Comparison of ENCODE assay signal across 21 cellular contexts in genomic region chr4:99640676-99641075, GRCh38. TPM values are rescaled to one million over a fixed set of nuclear protein-coding genes. Genes with fewer than 3 reads are reported as not detected.
DNase-seq lines count a peak whose midpoint lies in the region; ATAC-seq and TF ChIP-seq lines count a peak whose summit lies in the region.
"Had no signal": no experiment of that assay in that cellular context is flagged by ENCODE, and none has a peak within 500 bp of the region (broad histone marks: within the 10 kb centered on the region; RNA-seq: fewer than 3 reads in every experiment).

No MANE protein-coding gene starts in this region.

- peak; percentile 65 for DNase-seq in COLO829 (ENCODE audit: low spot score)
- peak; percentile 18 for DNase-seq in DMS53 treated with DMSO at 0.1 percent for 48 hours (lab: John Stamatoyannopoulos, UW; ENCODE audit: unreplicated experiment)
- peak; percentile 20 for DNase-seq in dermis blood vessel endothelial cell
- DNase-seq in neural progenitor cell (ENCODE audit: low spot score) = peak; percentile 50
- DNase-seq in activated T-cell treated with anti-CD3 and anti-CD28 coated beads, Interleukin-2, amount 50 U/mL, for 24 hours = no peak
- no peak for DNase-seq in activated CD4-positive, CD25-positive, alpha-beta regulatory T cell (lab: John Stamatoyannopoulos, UW)
- DNase-seq: CD8-positive, alpha-beta memory T cell; EL; GOT3; NCI-H1092 treated with DMSO at 0.1 percent for 48 hours; NCI-H146; NCI-H2029 treated with DMSO at 0.1 percent for 48 hours; NCI-H82; OCI-M1; SHP77; SK-N-SH had no signal

- H3K27me3 Mint-ChIP-seq in neural progenitor cell (ENCODE audit: insufficient read depth, low read depth) = peaks cover 3% of the 10 kb centered on the region
- H3K27me3 Mint-ChIP-seq in activated T-cell treated with anti-CD3 and anti-CD28 coated beads, Interleukin-2, amount 50 U/mL, for 24 hours = peaks cover 17% of the 10 kb centered on the region

- no peak for ATAC-seq in esophagus mucosa
- ATAC-seq: A549, GM12878, HCT116 had no signal

- no peak for TF ChIP-seq CTCF in neural progenitor cell (IDR thresholded peaks at IDR 0.05)

- no peak overlapping the region for H2AFZ ChIP-seq in neural progenitor cell (replicated peaks)

- no peak overlapping the region for H3K4me3 Mint-ChIP-seq in neural progenitor cell
- H3K4me3 Mint-ChIP-seq in activated T-cell treated with anti-CD3 and anti-CD28 coated beads, Interleukin-2, amount 50 U/mL, for 24 hours = no peak overlapping the region
- H3K4me3 Mint-ChIP-seq: CD8-positive, alpha-beta memory T cell had no signal

- H3K79me2 ChIP-seq in neural progenitor cell (ENCODE audit: low read depth) = no peaks in the 10 kb centered on the region

- peaks cover 32% of the 10 kb centered on the region for H3K4me1 Mint-ChIP-seq in neural progenitor cell
- no peaks in the 10 kb centered on the region for H3K4me1 Mint-ChIP-seq in activated T-cell treated with anti-CD3 and anti-CD28 coated beads, Interleukin-2, amount 50 U/mL, for 24 hours (ENCODE audit: low read depth)
- H3K4me1 Mint-ChIP-seq: CD8-positive, alpha-beta memory T cell had no signal

- no peaks in the 10 kb centered on the region for H3K9me3 ChIP-seq in neural progenitor cell (ENCODE audit: low read depth)
- H3K9me3 ChIP-seq: A549, BLaER1, SK-N-SH had no signal

- H3K36me3 ChIP-seq in neural progenitor cell = no peaks in the 10 kb centered on the region
- H3K36me3 ChIP-seq: BLaER1 had no signal

- peaks cover 30% of the 10 kb centered on the region for H3K4me1 ChIP-seq in neural progenitor cell
- H3K4me1 ChIP-seq: A549, BLaER1 had no signal

- no peaks in the 10 kb centered on the region for H3K27me3 ChIP-seq in neural progenitor cell
- H3K27me3 ChIP-seq: BLaER1 had no signal

- no peak overlapping the region for H3K4me2 ChIP-seq in neural progenitor cell
- H3K4me2 ChIP-seq: A549, BLaER1, SK-N-SH had no signal

- no peaks in the 10 kb centered on the region for H3K36me3 Mint-ChIP-seq in neural progenitor cell
- H3K36me3 Mint-ChIP-seq in activated T-cell treated with anti-CD3 and anti-CD28 coated beads, Interleukin-2, amount 50 U/mL, for 24 hours (ENCODE audit: low read depth) = no peaks in the 10 kb centered on the region
- H3K36me3 Mint-ChIP-seq: CD8-positive, alpha-beta memory T cell had no signal

- H3K9ac ChIP-seq in neural progenitor cell = no peak overlapping the region
- H3K9ac ChIP-seq: BLaER1, SK-N-SH had no signal

- H3K27ac ChIP-seq in neural progenitor cell = no peak overlapping the region
- H3K27ac ChIP-seq: A549, BLaER1 had no signal

- H3K9me3 Mint-ChIP-seq in neural progenitor cell = no peaks in the 10 kb centered on the region
- H3K9me3 Mint-ChIP-seq in activated T-cell treated with anti-CD3 and anti-CD28 coated beads, Interleukin-2, amount 50 U/mL, for 24 hours = no peaks in the 10 kb centered on the region
- H3K9me3 Mint-ChIP-seq: CD8-positive, alpha-beta memory T cell had no signal

- H3K4me3 ChIP-seq in neural progenitor cell = no peak overlapping the region
- H3K4me3 ChIP-seq: A549, BLaER1, GM12878 had no signal

- H3K27ac Mint-ChIP-seq in neural progenitor cell = no peak overlapping the region
- no peak overlapping the region for H3K27ac Mint-ChIP-seq in activated T-cell treated with anti-CD3 and anti-CD28 coated beads, Interleukin-2, amount 50 U/mL, for 24 hours
- H3K27ac Mint-ChIP-seq: CD8-positive, alpha-beta memory T cell had no signal

- H4K20me1 ChIP-seq in neural progenitor cell (ENCODE audit: low read depth) = no peaks in the 10 kb centered on the region
- H4K20me1 ChIP-seq: BLaER1 had no signal

- peaks cover 5% of the 10 kb centered on the region for H3F3A ChIP-seq in neural progenitor cell (ENCODE audit: low read depth)

RNA-seq across cellular contexts. Expression of gene C4orf54, which starts 17.0 kb away (rescaled TPM):
- total RNA-seq in dermis blood vessel endothelial cell (under 0.01 and 0.05 TPM in 2 replicates), neural progenitor cell (ENCODE audit: low replicate concordance) (not detected in 2 replicates), esophagus mucosa (not detected)
- total RNA-seq: CD8-positive, alpha-beta memory T cell; GM12878 had no signal

Comparison
In these comparisons a context has a peak if more than half of its experiments do, and no peak if none do; other contexts are left out.
1. DNase-seq: peak in COLO829 (single experiment), DMS53 treated with DMSO at 0.1 percent for 48 hours (single experiment), dermis blood vessel endothelial cell (single experiment) and neural progenitor cell (single experiment); none in activated T-cell treated with anti-CD3 and anti-CD28 coated beads, Interleukin-2, amount 50 U/mL, for 24 hours (single experiment) and activated CD4-positive, CD25-positive, alpha-beta regulatory T cell (0 of 4).